ENCODE assay signal across 19 cellular contexts in the genomic region with DNA sequence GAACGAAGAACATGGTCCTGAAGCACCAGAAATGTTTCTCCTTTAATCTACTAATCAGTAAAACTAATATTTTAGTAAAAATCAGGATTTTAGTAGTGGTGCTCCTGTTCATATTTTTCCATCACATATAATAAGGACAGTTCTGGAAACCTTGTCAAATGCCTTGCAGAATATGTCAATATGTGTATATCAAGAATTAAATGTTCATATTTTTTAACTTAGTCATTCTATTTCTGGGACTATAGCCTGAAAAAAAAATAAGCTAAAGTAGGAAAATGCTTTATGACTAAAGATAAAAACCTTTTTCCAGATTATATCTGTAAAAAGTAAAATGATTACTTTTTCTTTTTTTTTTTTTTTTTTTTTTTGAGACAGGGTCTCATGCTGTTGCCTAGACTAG.
DNase-seq lines count a peak whose midpoint lies in the region; TF ChIP-seq lines count a peak whose summit lies in the region.
"Had no signal": no experiment of that assay in that cellular context is flagged by ENCODE, and none has a peak within 500 bp of the region (broad histone marks: within the 10 kb centered on the region; RNA-seq: fewer than 3 reads in every experiment).

No MANE protein-coding gene starts in this region.

- POLR2A ChIA-PET in SK-N-SH (lab: Yijun Ruan, JAX): no interaction called here

- TF ChIP-seq CTCF in SK-N-SH (IDR thresholded peaks at IDR 0.05) (no peak), fibroblast of lung (conservative IDR thresholded peaks at IDR 0.05 in 1 of 2, IDR thresholded peaks at IDR 0.05 in 1 of 2; ENCODE audit: low read depth in 1 of 2, low read length in 2 of 2) (no peak)

- H3K27me3 ChIP-seq in SK-N-SH (ENCODE audit: insufficient read depth) (no peaks in the 10 kb centered on the region), fibroblast of lung (ENCODE audit: control insufficient read depth, insufficient read depth, low read length) (no peaks in the 10 kb centered on the region), trophoblast cell (ENCODE audit: insufficient read depth, low read length) (no peaks in the 10 kb centered on the region)
- H3K27me3 ChIP-seq: BE2C, MG63, SJCRH30 had no signal

- no peak overlapping the region for H2BK5ac ChIP-seq in trophoblast cell (ENCODE audit: low read depth, low read length, poor library complexity)

- H2AFZ ChIP-seq in SK-N-SH (ENCODE audit: low read depth): no peak overlapping the region
- no peak overlapping the region for H2AFZ ChIP-seq in fibroblast of lung (ENCODE audit: low read length)
- H2AFZ ChIP-seq in trophoblast cell (ENCODE audit: insufficient read depth, low read length, poor library complexity): no peak overlapping the region

- peak; percentile 23 for DNase-seq in EL
- DNase-seq in SK-N-SH: no peak
- DNase-seq in fibroblast of lung (ENCODE audit: low read depth in 2 of 2): peak; percentile 14 to 32
- DNase-seq in stromal cell of bone marrow (ENCODE audit: low read depth): peak; percentile 8
- no peak for DNase-seq in globus pallidus (ENCODE audit: low spot score)
- DNase-seq in trophoblast cell: no peak
- no peak for DNase-seq in HK-2 (ENCODE audit: unreplicated experiment)
- DNase-seq: BE2C, DMS53, Kasumi-1, MG63, NCI-H1417, NCI-H1694 treated with DMSO at 0.1 percent for 48 hours, NCI-H2081 treated with DMSO at 0.1 percent for 48 hours, NCI-H446, NCI-H526 treated with DMSO at 0.1 percent for 48 hours, OCI-M1, SJCRH30 had no signal

- H3K36me3 ChIP-seq in SK-N-SH (replicated peaks in 1 of 2; ENCODE audit: control insufficient read depth in 1 of 2, insufficient read depth in 2 of 2, low read length in 1 of 2): no peaks in the 10 kb centered on the region
- no peaks in the 10 kb centered on the region for H3K36me3 ChIP-seq in fibroblast of lung (ENCODE audit: control insufficient read depth, insufficient read depth, low read length)
- H3K36me3 ChIP-seq in trophoblast cell (ENCODE audit: control insufficient read depth in 1 of 2, insufficient read depth in 2 of 2, low read length in 2 of 2): no peaks in the 10 kb centered on the region
- H3K36me3 ChIP-seq: BE2C, HAP-1, MG63, SJCRH30 had no signal

- no peaks in the 10 kb centered on the region; the same call in 1 of the 2 replicates for H3K9me2 ChIP-seq in SK-N-SH

- TF ChIP-seq RAD21 in SK-N-SH (IDR thresholded peaks at IDR 0.05; ENCODE audit: low read length): no peak

- H3K4me1 ChIP-seq in SK-N-SH (ENCODE audit: control insufficient read depth in 1 of 2, insufficient read depth in 2 of 2, low read depth in 1 of 2, low read length in 1 of 2) (peaks cover 0 to 12% of the 10 kb centered on the region in 2 experiments; a peak in 2 of 4 replicates), fibroblast of lung (ENCODE audit: control insufficient read depth, extremely low read depth, insufficient read depth, low read length) (peaks cover 2% of the 10 kb centered on the region), trophoblast cell (ENCODE audit: control insufficient read depth in 1 of 2, insufficient read depth in 2 of 2, low read length in 2 of 2) (no peaks in the 10 kb centered on the region)
- H3K4me1 ChIP-seq: BE2C, SJCRH30 had no signal

- no peaks in the 10 kb centered on the region for H3K79me1 ChIP-seq in trophoblast cell (ENCODE audit: low read length)

- no peak overlapping the region for H2AK5ac ChIP-seq in trophoblast cell (ENCODE audit: low read length)

- H3K23ac ChIP-seq in trophoblast cell (ENCODE audit: low read length): no peak overlapping the region

- H3K9me3 ChIP-seq in SK-N-SH (no peaks in the 10 kb centered on the region), fibroblast of lung (ENCODE audit: control insufficient read depth, insufficient read depth, low read depth, low read length) (no peaks in the 10 kb centered on the region), trophoblast cell (ENCODE audit: insufficient read depth, low read depth, low read length) (no peaks in the 10 kb centered on the region)
- H3K9me3 ChIP-seq: BE2C, HAP-1, MG63, SJCRH30 had no signal

- CTCF ChIA-PET in SK-N-SH (lab: Yijun Ruan, JAX): no interaction called here

- H2BK12ac ChIP-seq in trophoblast cell (ENCODE audit: low read length): no peak overlapping the region

- no peak overlapping the region for H4K8ac ChIP-seq in trophoblast cell (ENCODE audit: low read depth, low read length)

- H3K79me2 ChIP-seq in SK-N-SH (ENCODE audit: insufficient read depth) (no peaks in the 10 kb centered on the region), fibroblast of lung (ENCODE audit: control insufficient read depth, insufficient read depth, low read length) (no peaks in the 10 kb centered on the region), trophoblast cell (ENCODE audit: control insufficient read depth, insufficient read depth, low read length, poor library complexity) (no peaks in the 10 kb centered on the region)

- no peak overlapping the region for H3K18ac ChIP-seq in trophoblast cell (ENCODE audit: low read length)

- H3K9ac ChIP-seq in SK-N-SH (no peak overlapping the region), fibroblast of lung (ENCODE audit: insufficient read depth, low read length) (no peak overlapping the region), trophoblast cell (ENCODE audit: low read length) (no peak overlapping the region)

- H3K14ac ChIP-seq in trophoblast cell (ENCODE audit: low read length): no peak overlapping the region

- no peak overlapping the region for H3K4me3 ChIP-seq in SK-N-SH (ENCODE audit: low read depth in 2 of 2, low read length in 1 of 2)
- no peak overlapping the region for H3K4me3 ChIP-seq in fibroblast of lung (replicated peaks in 1 of 4; ENCODE audit: control extremely low read depth in 1 of 4, insufficient read depth in 1 of 4, low read depth in 3 of 4, low read length in 4 of 4)
- H3K4me3 ChIP-seq in trophoblast cell (ENCODE audit: low read depth, low read length): no peak overlapping the region
- H3K4me3 ChIP-seq: HAP-1, MG63, SJCRH30 had no signal

- H3K4ac ChIP-seq in trophoblast cell (ENCODE audit: low read depth, low read length): no peak overlapping the region

- peaks cover 6% of the 10 kb centered on the region for H3F3A ChIP-seq in SK-N-SH (replicated peaks; ENCODE audit: insufficient read depth)

- H4K12ac ChIP-seq in trophoblast cell (ENCODE audit: low read depth, low read length): no peak overlapping the region

- peak in 1 of 2 experiments; percentile 22; a peak in 1 of 4 replicates for TF ChIP-seq EP300 in SK-N-SH (IDR thresholded peaks at IDR 0.05; ENCODE audit: borderline replicate concordance in 1 of 2, low read depth in 1 of 2, low read length in 1 of 2)

- WGBS in SK-N-SH (ENCODE audit: low lambda C conversion rate): 73% methylated on average over 1 of the region's 1 CpG
- no CpG with 5 or more reads among the region's 1 CpG for WGBS in trophoblast cell (ENCODE audit: extremely low coverage, insufficient coverage, insufficient read length)

- H3K4me2 ChIP-seq in SK-N-SH (no peak overlapping the region), fibroblast of lung (ENCODE audit: extremely low read depth, insufficient read depth, low read length) (no peak overlapping the region), trophoblast cell (ENCODE audit: low read length) (no peak overlapping the region)

- no peak overlapping the region for H4K91ac ChIP-seq in trophoblast cell (ENCODE audit: low read depth, low read length)

- H4K20me1 ChIP-seq in SK-N-SH (ENCODE audit: insufficient read depth) (no peaks in the 10 kb centered on the region), fibroblast of lung (ENCODE audit: control insufficient read depth, extremely low read depth, insufficient read depth, low read length) (no peaks in the 10 kb centered on the region)

- H3K27ac ChIP-seq in SK-N-SH (ENCODE audit: low read depth in 2 of 2, low read length in 1 of 2) (no peak overlapping the region), fibroblast of lung (ENCODE audit: insufficient read depth, low read length) (no peak overlapping the region), trophoblast cell (ENCODE audit: low read depth, low read length) (no peak overlapping the region)
- H3K27ac ChIP-seq: SJCRH30 had no signal

- H2BK120ac ChIP-seq in trophoblast cell (ENCODE audit: insufficient read depth, low read length, poor library complexity): no peak overlapping the region

TF ChIP-seq in SK-N-SH, 30 proteins besides CTCF, POLR2A, EP300 and RAD21 (continues in another document):
- TF ChIP-seq, protein P1, sequence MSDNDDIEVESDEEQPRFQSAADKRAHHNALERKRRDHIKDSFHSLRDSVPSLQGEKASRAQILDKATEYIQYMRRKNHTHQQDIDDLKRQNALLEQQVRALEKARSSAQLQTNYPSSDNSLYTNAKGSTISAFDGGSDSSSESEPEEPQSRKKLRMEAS (IDR thresholded peaks at IDR 0.05; ENCODE audit: low read depth): no peak
- TF ChIP-seq FOXM1 (IDR thresholded peaks at IDR 0.05; ENCODE audit: low read depth) (no peak), TAF1 (IDR thresholded peaks at IDR 0.05; ENCODE audit: borderline replicate concordance, low read depth, low read length) (no peak), NRF1 (IDR thresholded peaks at IDR 0.05; ENCODE audit: low read depth, low read length) (no peak), JUND (IDR thresholded peaks at IDR 0.05) (peak; percentile 63)
- TF ChIP-seq, protein P2, sequence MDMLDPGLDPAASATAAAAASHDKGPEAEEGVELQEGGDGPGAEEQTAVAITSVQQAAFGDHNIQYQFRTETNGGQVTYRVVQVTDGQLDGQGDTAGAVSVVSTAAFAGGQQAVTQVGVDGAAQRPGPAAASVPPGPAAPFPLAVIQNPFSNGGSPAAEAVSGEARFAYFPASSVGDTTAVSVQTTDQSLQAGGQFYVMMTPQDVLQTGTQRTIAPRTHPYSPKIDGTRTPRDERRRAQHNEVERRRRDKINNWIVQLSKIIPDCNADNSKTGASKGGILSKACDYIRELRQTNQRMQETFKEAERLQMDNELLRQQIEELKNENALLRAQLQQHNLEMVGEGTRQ (IDR thresholded peaks at IDR 0.05; ENCODE audit: borderline replicate concordance, low read depth, low read length): no peak
- TF ChIP-seq, protein P3, sequence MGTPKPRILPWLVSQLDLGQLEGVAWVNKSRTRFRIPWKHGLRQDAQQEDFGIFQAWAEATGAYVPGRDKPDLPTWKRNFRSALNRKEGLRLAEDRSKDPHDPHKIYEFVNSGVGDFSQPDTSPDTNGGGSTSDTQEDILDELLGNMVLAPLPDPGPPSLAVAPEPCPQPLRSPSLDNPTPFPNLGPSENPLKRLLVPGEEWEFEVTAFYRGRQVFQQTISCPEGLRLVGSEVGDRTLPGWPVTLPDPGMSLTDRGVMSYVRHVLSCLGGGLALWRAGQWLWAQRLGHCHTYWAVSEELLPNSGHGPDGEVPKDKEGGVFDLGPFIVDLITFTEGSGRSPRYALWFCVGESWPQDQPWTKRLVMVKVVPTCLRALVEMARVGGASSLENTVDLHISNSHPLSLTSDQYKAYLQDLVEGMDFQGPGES (IDR thresholded peaks at IDR 0.05; ENCODE audit: low read depth, low read length): no peak

Comparison
In these comparisons a context has a peak if more than half of its experiments do, and no peak if none do; other contexts are left out.
1. DNase-seq: peak in EL (single experiment), fibroblast of lung (2 of 2) and stromal cell of bone marrow (single experiment); none in SK-N-SH (single experiment), globus pallidus (single experiment), trophoblast cell (0 of 2) and HK-2 (single experiment).